In genomic region chrX:19017271-19017670, GRCh38 we compare ENCODE assay signal across 9 cellular contexts. TPM values are rescaled to one million over a fixed set of nuclear protein-coding genes. Genes with fewer than 3 reads are reported as not detected.
DNase-seq lines count a peak whose midpoint lies in the region; ATAC-seq, FAIRE-seq and TF ChIP-seq lines count a peak whose summit lies in the region.
"Had no signal": no experiment of that assay in that cellular context is flagged by ENCODE, and none has a peak within 500 bp of the region (broad histone marks: within the 10 kb centered on the region; RNA-seq: fewer than 3 reads in every experiment).

No MANE protein-coding gene starts in this region.

- ATAC-seq in HG03097 (IDR thresholded peaks at IDR 0.05; ENCODE audit: low FRiP score, unreplicated experiment) (no peak), HG03460 (IDR thresholded peaks at IDR 0.05; ENCODE audit: unreplicated experiment) (no peak)

- no peaks in the 10 kb centered on the region for H3K27me3 ChIP-seq in small intestine (ENCODE audit: control insufficient read depth in 2 of 2, insufficient read depth in 2 of 2, low read length in 2 of 2)

- FAIRE-seq in small intestine (lab: Jason Lieb, UNC): no peak

- DNase-seq in NCI-H2171 treated with DMSO at 0.1 percent for 48 hours (lab: John Stamatoyannopoulos, UW) (peak; percentile 0), NCI-H2171 (lab: John Stamatoyannopoulos, UW) (no peak), NCI-H526 (lab: John Stamatoyannopoulos, UW) (peak; percentile 39 to 65), epithelial cell of esophagus (ENCODE audit: low read depth) (peak; percentile 29), small intestine (peak; percentile 18), NCI-H226 (no peak)
- DNase-seq: CD4-positive, CD25-positive, alpha-beta regulatory T cell had no signal

- WGBS in small intestine, 3 donors: 16 to 52% (median 44%) methylated on average over 3 of the region's 3 CpGs

- no peaks in the 10 kb centered on the region for H3K36me3 ChIP-seq in small intestine (ENCODE audit: control insufficient read depth in 2 of 2, insufficient read depth in 2 of 2, low read length in 2 of 2)

- H3K27ac ChIP-seq in small intestine (ENCODE audit: low read depth in 1 of 2, low read length in 1 of 2): no peak overlapping the region

- H3K9me3 ChIP-seq in small intestine (ENCODE audit: control insufficient read depth, low read depth): no peaks in the 10 kb centered on the region

- peak; percentile 48 for TF ChIP-seq CTCF in epithelial cell of esophagus (IDR thresholded peaks at IDR 0.05; ENCODE audit: insufficient read depth, low read depth, low read length, missing control alignments)

- no peaks in the 10 kb centered on the region for H3K4me1 ChIP-seq in small intestine (ENCODE audit: control insufficient read depth in 2 of 2, insufficient read depth in 1 of 2, low read depth in 1 of 2, low read length in 1 of 2)

- H3K4me3 ChIP-seq in epithelial cell of esophagus (ENCODE audit: low read length) (no peak overlapping the region), small intestine (ENCODE audit: low read depth in 1 of 2, low read length in 2 of 2) (no peak overlapping the region)

RNA-seq across cellular contexts. Expression of gene PHKA2, which starts 33.4 kb away (rescaled TPM):
- polyA plus RNA-seq in small intestine: 10 to 100 TPM; 16.8 to 25.3 (median 17.6) TPM

Comparison
In these comparisons a context has a peak if more than half of its experiments do, and no peak if none do; other contexts are left out.
1. DNase-seq: peak in NCI-H2171 treated with DMSO at 0.1 percent for 48 hours (single experiment), NCI-H526 (2 of 2), epithelial cell of esophagus (single experiment) and small intestine (single experiment); none in NCI-H2171 (single experiment) and NCI-H226 (single experiment).